Comparison of ENCODE assay signal across 8 cellular contexts in the genomic region with DNA sequence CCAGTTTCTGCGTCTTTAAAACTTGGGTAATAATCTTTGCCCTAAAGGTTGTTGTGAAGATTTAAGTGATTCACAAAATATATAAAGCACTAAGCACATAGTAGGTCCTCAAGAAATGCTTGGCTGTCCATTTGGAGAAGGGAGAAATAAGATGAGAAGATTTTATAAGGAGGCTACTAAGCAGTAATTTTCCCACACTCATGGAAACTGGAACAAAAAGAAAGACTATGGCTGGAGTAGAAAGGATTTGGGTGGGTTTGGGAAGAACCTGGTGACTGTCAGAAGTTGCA. TPM values are rescaled to one million over a fixed set of nuclear protein-coding genes. Genes with fewer than 3 reads are reported as not detected.
DNase-seq lines count a peak whose midpoint lies in the region; ATAC-seq and TF ChIP-seq lines count a peak whose summit lies in the region.

No MANE protein-coding gene starts in this region.

- no peak for DNase-seq in right cardiac atrium
- no peak for DNase-seq in left ventricle myocardium superior
- no peak for DNase-seq in brain microvascular endothelial cell
- DNase-seq in SKM-1 treated with dmso at 0.1 percent for 144 hours (lab: John Stamatoyannopoulos, UW; ENCODE audit: unreplicated experiment) = no peak

- H3K9me3 ChIP-seq in right cardiac atrium (ENCODE audit: control insufficient read depth, low read length) (no peaks in the 10 kb centered on the region), muscle layer of colon (ENCODE audit: low read length) (no peaks in the 10 kb centered on the region)

- peak overlapping the region; percentile 75 for H3K4me3 ChIP-seq in right cardiac atrium (ENCODE audit: low read length)
- peak overlapping the region; percentile 70 for H3K4me3 ChIP-seq in brain microvascular endothelial cell (ENCODE audit: low read depth, low read length)
- H3K4me3 ChIP-seq in muscle layer of colon (ENCODE audit: low read depth in 1 of 2, low read length in 2 of 2) = peak overlapping the region in 1 of 2 donors; percentile 39
- peak overlapping the region; percentile 66 for H3K4me3 ChIP-seq in urinary bladder (ENCODE audit: low read depth, low read length)

- H3K9ac ChIP-seq in muscle layer of colon (ENCODE audit: low read length) = no peak overlapping the region

- 83% methylated on average over 1 of the region's 1 CpG for WGBS in right cardiac atrium
- 100% methylated on average over 1 of the region's 1 CpG for whole genome bisulfite sequencing in urinary bladder

- H3K27ac ChIP-seq in right cardiac atrium (ENCODE audit: low read length) (peak overlapping the region; percentile 99), brain microvascular endothelial cell (peak overlapping the region; percentile 99), muscle layer of colon (ENCODE audit: low read depth, low read length) (peak overlapping the region; percentile 48), urinary bladder (ENCODE audit: low read depth) (peak overlapping the region; percentile 79)

- ATAC-seq in right cardiac atrium (no peak), left ventricle myocardium superior (no peak), GM21526 (IDR thresholded peaks at IDR 0.05; ENCODE audit: low FRiP score, unreplicated experiment) (no peak), HG03457 (IDR thresholded peaks at IDR 0.05; ENCODE audit: unreplicated experiment) (no peak)

- H3K27me3 ChIP-seq in right cardiac atrium (ENCODE audit: control insufficient read depth, insufficient read depth) = no peaks in the 10 kb centered on the region
- no peaks in the 10 kb centered on the region for H3K27me3 ChIP-seq in brain microvascular endothelial cell (replicated peaks)
- H3K27me3 ChIP-seq in muscle layer of colon (ENCODE audit: control insufficient read depth in 1 of 2, insufficient read depth in 2 of 2, low read length in 2 of 2) = peaks cover 7 to 8% of the 10 kb centered on the region in 2 donors

- intact Hi-C loops in right cardiac atrium (cut with DNase I) (loop anchor here in 3 of 4 donors (5.0 kb wide), 2 partner anchors 37 to 42 kb away; no protein-coding TSS in a partner anchor), left ventricle myocardium superior (cut with micrococcal nuclease) (no loop called here)

- in situ Hi-C loops in brain microvascular endothelial cell (cut with HindIII; ENCODE audit: low pct_ligation_motif_present, low sequenced_read_pairs) = no loop called here

- no peak for TF ChIP-seq CTCF in brain microvascular endothelial cell (IDR thresholded peaks at IDR 0.05; ENCODE audit: low read depth, low read length, missing control alignments)

- H3K4me1 ChIP-seq in right cardiac atrium (ENCODE audit: control insufficient read depth, insufficient read depth, low read length) = peaks cover 8% of the 10 kb centered on the region
- peaks cover 11% of the 10 kb centered on the region for H3K4me1 ChIP-seq in muscle layer of colon (ENCODE audit: insufficient read depth, low read length)
- peaks cover 2% of the 10 kb centered on the region for H3K4me1 ChIP-seq in urinary bladder (ENCODE audit: insufficient read depth)

- H3K36me3 ChIP-seq in brain microvascular endothelial cell (replicated peaks) (no peaks in the 10 kb centered on the region), muscle layer of colon (ENCODE audit: insufficient read depth, low read length) (no peaks in the 10 kb centered on the region), urinary bladder (ENCODE audit: insufficient read depth) (no peaks in the 10 kb centered on the region)

RNA-seq across cellular contexts. Expression of a gene that starts 47.0 kb away (rescaled TPM):
- 10 to 100 TPM; 20.4 to 26.3 (median 24.8) TPM for total RNA-seq in right cardiac atrium
- 13.9 TPM for polyA plus RNA-seq in right cardiac atrium
- 27.4 TPM for total RNA-seq in left ventricle myocardium superior
- total RNA-seq in urinary bladder = 22.9 TPM
- polyA plus RNA-seq in urinary bladder = 35.7 TPM

Comparison
In these comparisons a context has a peak if more than half of its experiments do, and no peak if none do; other contexts are left out.
1. H3K27ac ChIP-seq: peak in every context shown above with its lines; median percentile 99 in right cardiac atrium; 99 in brain microvascular endothelial cell; 79 in urinary bladder; 48 in muscle layer of colon.